ENCODE assay signal across 8 cellular contexts in the genomic region with DNA sequence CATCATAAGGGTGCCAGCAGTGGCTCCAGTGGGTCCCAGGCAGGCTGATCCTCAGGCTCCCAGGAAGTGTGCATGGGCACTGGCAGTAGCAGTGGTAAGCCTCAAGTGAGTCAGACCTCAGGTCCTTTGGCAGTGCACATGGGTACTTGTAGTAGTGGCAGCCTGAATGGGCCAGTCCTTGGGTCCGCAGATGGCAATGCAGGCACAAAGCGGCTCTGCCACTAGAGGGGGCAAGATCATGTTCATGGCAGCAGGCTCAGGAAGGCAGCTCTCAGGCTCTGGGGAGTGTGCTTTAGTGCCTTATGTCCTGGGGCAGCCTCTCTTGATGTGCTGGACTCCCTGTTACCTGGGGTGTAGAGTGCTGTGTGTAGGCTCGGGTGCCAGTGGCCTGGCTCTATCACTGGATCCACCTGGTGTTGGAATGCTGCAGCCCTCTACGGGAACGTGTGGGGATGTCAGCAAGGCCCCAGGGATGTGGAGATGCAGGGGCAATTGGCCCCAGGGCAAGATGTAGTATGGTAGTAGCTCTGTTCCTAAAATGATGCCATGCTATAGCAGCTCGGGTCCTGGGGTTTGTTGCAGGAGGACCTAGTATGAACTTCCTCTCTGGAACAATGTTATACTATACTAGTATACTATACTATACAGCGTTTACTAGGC. TPM values are rescaled to one million over a fixed set of nuclear protein-coding genes. Genes with fewer than 3 reads are reported as not detected.
DNase-seq lines count a peak whose midpoint lies in the region; ATAC-seq, FAIRE-seq and TF ChIP-seq lines count a peak whose summit lies in the region.

No MANE protein-coding gene starts in this region.

- no peaks in the 10 kb centered on the region for H3K36me3 Mint-ChIP-seq in activated T-helper 17 cell treated with anti-CD3 and anti-CD28 coated beads, Interleukin-2, amount 50 U/mL, for 72 hours (ENCODE audit: low read depth)
- no peaks in the 10 kb centered on the region for H3K36me3 Mint-ChIP-seq in glutamatergic neuron (ENCODE audit: unreplicated experiment)

- H3K4me3 Mint-ChIP-seq in activated T-helper 17 cell treated with anti-CD3 and anti-CD28 coated beads, Interleukin-2, amount 50 U/mL, for 72 hours, result no peak overlapping the region
- H3K4me3 Mint-ChIP-seq in glutamatergic neuron (ENCODE audit: unreplicated experiment), result no peak overlapping the region

- peak; percentile 71 for TF ChIP-seq CTCF in glutamatergic neuron (IDR thresholded peaks at IDR 0.05; ENCODE audit: partially characterized antibody, unreplicated experiment)

- H3K4me3 ChIP-seq in small intestine (ENCODE audit: low read depth in 1 of 2, low read length in 2 of 2), result no peak overlapping the region

- no peak overlapping the region for H3K27ac Mint-ChIP-seq in activated T-helper 17 cell treated with anti-CD3 and anti-CD28 coated beads, Interleukin-2, amount 50 U/mL, for 72 hours
- no peak overlapping the region for H3K27ac Mint-ChIP-seq in glutamatergic neuron (ENCODE audit: unreplicated experiment)

- no peaks in the 10 kb centered on the region for H3K27me3 ChIP-seq in small intestine (ENCODE audit: control insufficient read depth in 2 of 2, insufficient read depth in 2 of 2, low read length in 2 of 2)

- peaks cover 2 to 4% of the 10 kb centered on the region in 2 donors for H3K36me3 ChIP-seq in small intestine (ENCODE audit: control insufficient read depth in 2 of 2, insufficient read depth in 2 of 2, low read length in 2 of 2)

- no peaks in the 10 kb centered on the region for H3K4me1 Mint-ChIP-seq in activated T-helper 17 cell treated with anti-CD3 and anti-CD28 coated beads, Interleukin-2, amount 50 U/mL, for 72 hours
- H3K4me1 Mint-ChIP-seq in glutamatergic neuron (ENCODE audit: low read depth, unreplicated experiment), result no peaks in the 10 kb centered on the region

- no peaks in the 10 kb centered on the region for H3K27me3 Mint-ChIP-seq in activated T-helper 17 cell treated with anti-CD3 and anti-CD28 coated beads, Interleukin-2, amount 50 U/mL, for 72 hours
- H3K27me3 Mint-ChIP-seq in glutamatergic neuron (ENCODE audit: unreplicated experiment), result no peaks in the 10 kb centered on the region

- 73 to 77% (median 76%) methylated on average over 7 of the region's 7 CpGs for WGBS in small intestine, 3 donors

- no peaks in the 10 kb centered on the region for H3K4me1 ChIP-seq in small intestine (ENCODE audit: control insufficient read depth in 2 of 2, insufficient read depth in 1 of 2, low read depth in 1 of 2, low read length in 1 of 2)

- ATAC-seq in activated T-helper 17 cell treated with anti-CD3 and anti-CD28 coated beads, Interleukin-2, amount 50 U/mL, for 72 hours (replicated peaks), result peak; percentile 75
- ATAC-seq in HG03039 (IDR thresholded peaks at IDR 0.05; ENCODE audit: unreplicated experiment), result no peak

- H3K27ac ChIP-seq in small intestine (ENCODE audit: low read depth in 1 of 2, low read length in 1 of 2), result no peak overlapping the region

- DNase-seq in DMS53 (lab: John Stamatoyannopoulos, UW) (peak; percentile 81), HUDEP-2 (lab: John Stamatoyannopoulos, UW; ENCODE audit: unreplicated experiment in 76 of 76) (peak in 74 of 76 experiments; percentile 3 to 85 (median 58)), RPMI8226 (peak; percentile 76), glutamatergic neuron (peak; percentile 81), small intestine (peak; percentile 74), DMS114 treated with DMSO at 0.1 percent for 48 hours (lab: John Stamatoyannopoulos, UW; ENCODE audit: unreplicated experiment) (no peak)

- H3K9me3 ChIP-seq in small intestine (ENCODE audit: control insufficient read depth, low read depth), result no peaks in the 10 kb centered on the region

- FAIRE-seq in small intestine (lab: Jason Lieb, UNC), result no peak

- no peaks in the 10 kb centered on the region for H3K9me3 Mint-ChIP-seq in activated T-helper 17 cell treated with anti-CD3 and anti-CD28 coated beads, Interleukin-2, amount 50 U/mL, for 72 hours
- peaks cover 1% of the 10 kb centered on the region for H3K9me3 Mint-ChIP-seq in glutamatergic neuron (ENCODE audit: unreplicated experiment)

RNA-seq across cellular contexts. Expression of gene ACSM3, which starts 11.0 kb away (rescaled TPM):
- 10 to 100 TPM; 13.3 to 15.1 TPM for total RNA-seq in activated T-helper 17 cell treated with anti-CD3 and anti-CD28 coated beads, Interleukin-2, amount 50 U/mL, for 72 hours
- total RNA-seq in glutamatergic neuron (ENCODE audit: unreplicated experiment), result 0.91 TPM
- polyA plus RNA-seq in small intestine, result 1 to 10 TPM; 1.8 to 5.9 (median 3.5) TPM

RNA-seq across cellular contexts. Expression of gene ERI2, which starts 31.4 kb away (rescaled TPM):
- 10 to 100 TPM; 18.1 to 21.8 TPM for total RNA-seq in activated T-helper 17 cell treated with anti-CD3 and anti-CD28 coated beads, Interleukin-2, amount 50 U/mL, for 72 hours
- 14.2 TPM for total RNA-seq in glutamatergic neuron (ENCODE audit: unreplicated experiment)
- polyA plus RNA-seq in small intestine, result 10 to 100 TPM in 2 of 3 donors, 1 to 10 TPM in 1; 10.0 to 17.2 (median 17.2) TPM

RNA-seq across cellular contexts. Expression of gene REXO5, which starts 31.5 kb away (rescaled TPM):
- total RNA-seq in activated T-helper 17 cell treated with anti-CD3 and anti-CD28 coated beads, Interleukin-2, amount 50 U/mL, for 72 hours, result 10 to 100 TPM in 1 of 2 donors, 1 to 10 TPM in 1; 9.7 to 11.4 TPM
- 5.9 TPM for total RNA-seq in glutamatergic neuron (ENCODE audit: unreplicated experiment)
- 1 to 10 TPM in 2 of 3 donors, under 1 TPM in 1; 0.54 to 3.8 (median 2.7) TPM for polyA plus RNA-seq in small intestine

RNA-seq across cellular contexts. Expression of gene THUMPD1, which starts 33.2 kb away (rescaled TPM):
- 10 to 100 TPM; 28.7 to 42.8 TPM for total RNA-seq in activated T-helper 17 cell treated with anti-CD3 and anti-CD28 coated beads, Interleukin-2, amount 50 U/mL, for 72 hours
- total RNA-seq in glutamatergic neuron (ENCODE audit: unreplicated experiment), result 30.1 TPM
- 10 to 100 TPM in 2 of 3 donors, 1 to 10 TPM in 1; 7.6 to 17.1 (median 12.7) TPM for polyA plus RNA-seq in small intestine
